ENCODE assay signal across 17 cellular contexts in the genomic region with DNA sequence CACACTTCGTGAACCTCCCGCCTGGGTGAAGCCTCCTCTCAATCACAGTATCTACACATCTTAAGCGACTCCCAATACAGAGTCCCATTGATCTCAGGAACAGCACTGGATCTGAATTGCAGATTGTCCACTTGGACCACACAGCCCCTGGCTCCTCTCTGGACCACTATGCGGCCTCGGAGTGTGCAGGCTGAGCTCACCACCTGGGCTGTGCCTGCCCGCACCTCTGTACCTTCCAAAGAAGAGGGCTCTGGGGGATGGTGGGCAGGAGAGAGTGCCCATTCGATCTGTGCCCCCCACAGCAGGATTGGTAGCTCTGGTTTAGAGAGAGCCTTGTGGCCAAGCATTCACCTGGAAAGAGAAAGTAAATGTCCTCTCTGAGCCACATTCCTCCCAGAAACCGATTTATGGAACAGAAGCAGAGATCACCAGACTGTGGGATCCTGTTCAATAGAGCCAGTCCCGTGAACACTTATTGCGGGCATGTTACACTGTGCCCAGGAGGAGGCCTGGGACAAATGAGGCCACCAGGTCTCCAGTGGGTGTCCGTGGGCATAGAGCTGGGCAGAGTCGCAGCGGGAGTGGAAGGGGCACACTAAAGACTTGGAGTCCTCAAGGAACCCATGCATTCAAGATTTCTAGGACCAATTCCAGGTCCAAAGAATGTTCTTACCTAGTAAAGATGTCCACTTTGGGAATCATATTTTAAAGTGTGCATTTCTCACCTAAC.
DNase-seq lines count a peak whose midpoint lies in the region; ATAC-seq and TF ChIP-seq lines count a peak whose summit lies in the region.
"Had no signal": no experiment of that assay in that cellular context is flagged by ENCODE, and none has a peak within 500 bp of the region (broad histone marks: within the 10 kb centered on the region; RNA-seq: fewer than 3 reads in every experiment).

No MANE protein-coding gene starts in this region.

- no peak for TF ChIP-seq CTCF in GM10248 (IDR thresholded peaks at IDR 0.05; ENCODE audit: control extremely low read depth, extremely low read depth, low read depth, missing control alignments)

- intact Hi-C loops in posterior vena cava (cut with DNase I): no loop called here

- peaks cover 10% of the 10 kb centered on the region for H3K27me3 Mint-ChIP-seq in activated naive CD4-positive, alpha-beta T cell treated with anti-CD3 and anti-CD28 coated beads, Interleukin-2, amount 10 ng/mL, durations not matched to agents 7 days and 5 days

- H3K4me1 Mint-ChIP-seq in activated naive CD4-positive, alpha-beta T cell treated with anti-CD3 and anti-CD28 coated beads, Interleukin-2, amount 10 ng/mL, durations not matched to agents 7 days and 5 days: no peaks in the 10 kb centered on the region
- H3K4me1 Mint-ChIP-seq: CD14-positive monocyte had no signal

- H3K36me3 Mint-ChIP-seq in activated naive CD4-positive, alpha-beta T cell treated with anti-CD3 and anti-CD28 coated beads, Interleukin-2, amount 10 ng/mL, durations not matched to agents 7 days and 5 days: no peaks in the 10 kb centered on the region
- H3K36me3 Mint-ChIP-seq: CD14-positive monocyte; CD8-positive, alpha-beta T cell had no signal

- CTCF ChIA-PET in activated naive CD4-positive, alpha-beta T cell treated with anti-CD3 and anti-CD28 coated beads, Interleukin-2, amount 10 ng/mL, durations not matched to agents 7 days and 5 days (lab: Charles Lee): no interaction called here
- CTCF ChIA-PET in GM10248 (lab: Yijun Ruan, JAX): no interaction called here

- ATAC-seq in left lobe of liver: no peak
- ATAC-seq: CD8-positive, alpha-beta T cell; HepG2 had no signal

- H3K9me3 Mint-ChIP-seq in activated naive CD4-positive, alpha-beta T cell treated with anti-CD3 and anti-CD28 coated beads, Interleukin-2, amount 10 ng/mL, durations not matched to agents 7 days and 5 days: no peaks in the 10 kb centered on the region
- H3K9me3 Mint-ChIP-seq: CD8-positive, alpha-beta T cell had no signal

- peak; percentile 37 for DNase-seq in activated effector memory CD4-positive, alpha-beta T cell treated with anti-CD3 and anti-CD28 coated beads, Interleukin-2, amount 50 U/mL, for 16 hours
- DNase-seq in activated effector memory CD4-positive, alpha-beta T cell treated with Interleukin-2 at 50 U/mL for 16 hours: no peak
- DNase-seq in left lobe of liver (ENCODE audit: low spot score) (peak; percentile 18), posterior vena cava (ENCODE audit: low spot score) (peak; percentile 43), NCI-H2107 treated with DMSO at 0.1 percent for 48 hours (lab: John Stamatoyannopoulos, UW; ENCODE audit: unreplicated experiment) (no peak), hippocampal formation (lab: John Stamatoyannopoulos, UW) (no peak), GM10248 (ENCODE audit: extremely low spot score) (no peak)
- no peak for DNase-seq in activated naive CD4-positive, alpha-beta T cell treated with anti-CD3 and anti-CD28 coated beads, Interleukin-2, amount 10 ng/mL, durations not matched to agents 7 days and 5 days
- DNase-seq: CD8-positive, alpha-beta T cell; COR-L47; DND-41; GDM1; GOT3; HCEC 1CT; HFFc6 had no signal

- POLR2A ChIA-PET in GM10248 (lab: Yijun Ruan, JAX): no interaction called here

- no peak overlapping the region for H3K27ac Mint-ChIP-seq in activated naive CD4-positive, alpha-beta T cell treated with anti-CD3 and anti-CD28 coated beads, Interleukin-2, amount 10 ng/mL, durations not matched to agents 7 days and 5 days
- H3K27ac Mint-ChIP-seq: CD8-positive, alpha-beta T cell; HFFc6 had no signal

- H3K4me3 Mint-ChIP-seq in activated naive CD4-positive, alpha-beta T cell treated with anti-CD3 and anti-CD28 coated beads, Interleukin-2, amount 10 ng/mL, durations not matched to agents 7 days and 5 days: no peak overlapping the region
- H3K4me3 Mint-ChIP-seq: CD14-positive monocyte; CD8-positive, alpha-beta T cell; HFFc6 had no signal

Comparison
In these comparisons a context has a peak if more than half of its experiments do, and no peak if none do; other contexts are left out.
1. DNase-seq: peak in activated effector memory CD4-positive, alpha-beta T cell treated with anti-CD3 and anti-CD28 coated beads, Interleukin-2, amount 50 U/mL, for 16 hours (single experiment), left lobe of liver (single experiment) and posterior vena cava (single experiment); none in activated effector memory CD4-positive, alpha-beta T cell treated with Interleukin-2 at 50 U/mL for 16 hours (single experiment), NCI-H2107 treated with DMSO at 0.1 percent for 48 hours (single experiment), hippocampal formation (0 of 2), activated naive CD4-positive, alpha-beta T cell treated with anti-CD3 and anti-CD28 coated beads, Interleukin-2, amount 10 ng/mL, durations not matched to agents 7 days and 5 days (single experiment) and GM10248 (single experiment).